8 cellular contexts compared by ENCODE assay signal in the genomic region with DNA sequence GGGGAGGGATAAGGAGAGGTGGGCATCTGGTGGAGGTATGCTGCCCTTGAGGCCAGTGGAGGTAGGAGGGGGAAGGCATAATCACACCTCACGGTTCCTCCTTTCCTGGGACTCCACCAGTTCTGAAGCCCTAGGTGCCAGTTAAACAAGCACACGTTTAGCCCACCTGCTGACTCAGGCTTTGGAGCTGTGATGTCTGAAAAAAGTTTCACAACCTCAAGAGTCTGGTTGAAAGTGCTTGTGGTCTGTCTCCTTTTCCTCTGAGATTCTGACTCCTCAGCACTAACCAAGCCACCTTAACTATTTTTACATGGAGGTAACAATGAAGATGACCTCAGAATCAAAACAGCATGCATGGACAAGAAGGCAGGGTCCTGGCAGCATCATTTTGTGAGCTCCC. TPM values are rescaled to one million over a fixed set of nuclear protein-coding genes. Genes with fewer than 3 reads are reported as not detected.
A peak's percentile ranks its signal among the peaks of the same experiment; 100 is the strongest.
DNase-seq lines count a peak whose midpoint lies in the region; ATAC-seq and TF ChIP-seq lines count a peak whose summit lies in the region.

No MANE protein-coding gene starts in this region.

- no peak overlapping the region for H3K27ac ChIP-seq in breast epithelium

- POLR2A ChIA-PET in MCF 10A (lab: Yijun Ruan, JAX) (interaction anchor here (1.3 kb wide), 1 partner anchor 27 kb away, joined by 5 read pairs; no protein-coding TSS in a partner anchor), WTC11 (lab: Charles Lee) (no interaction called here)

- TF ChIP-seq CTCF in MCF 10A (IDR thresholded peaks at IDR 0.05; ENCODE audit: unreplicated experiment) (no peak), breast epithelium (IDR thresholded peaks at IDR 0.05) (no peak), WTC11 (IDR thresholded peaks at IDR 0.05) (no peak), natural killer cell (IDR thresholded peaks at IDR 0.05) (no peak)

- H3K27me3 ChIP-seq in breast epithelium = no peaks in the 10 kb centered on the region

- ATAC-seq in HG02970 (IDR thresholded peaks at IDR 0.05; ENCODE audit: low FRiP score, unreplicated experiment) (peak; percentile 87), WTC11 (0 out of 2 replicates have a peak, but pooled peaks have one; percentile 39), natural killer cell (peak; percentile 76 to 95 (median 88))

- no peak overlapping the region for H3K4me3 Mint-ChIP-seq in MCF 10A (ENCODE audit: unreplicated experiment)
- no peak overlapping the region for H3K4me3 Mint-ChIP-seq in WTC11
- no peak overlapping the region for H3K4me3 Mint-ChIP-seq in natural killer cell

- CTCF ChIA-PET in MCF 10A (lab: Yijun Ruan, JAX) (interaction anchor here (0.6 to 1.7 kb wide), 3 partner anchors 23 to 326 kb away, joined by 4 to 10 read pairs (median 6); partner anchors contain the start of gene HPS3), WTC11 (lab: Charles Lee) (no interaction called here)

- peak; percentile 42 for DNase-seq in MCF 10A (ENCODE audit: unreplicated experiment)
- DNase-seq in breast epithelium (ENCODE audit: low spot score in 2 of 2) = no peak
- no peak for DNase-seq in WTC11 (ENCODE audit: low spot score)
- no peak for DNase-seq in natural killer cell
- no peak for DNase-seq in erythroblast (lab: John Stamatoyannopoulos, UW)
- no peak for DNase-seq in NCI-H2107 (lab: John Stamatoyannopoulos, UW)
- DNase-seq in stimulated activated naive CD4-positive, alpha-beta T cell (lab: John Stamatoyannopoulos, UW) = no peak

- no peaks in the 10 kb centered on the region for H3K27me3 Mint-ChIP-seq in MCF 10A (ENCODE audit: insufficient read depth, unreplicated experiment)
- H3K27me3 Mint-ChIP-seq in WTC11 (ENCODE audit: low read depth) = no peaks in the 10 kb centered on the region
- H3K27me3 Mint-ChIP-seq in natural killer cell (ENCODE audit: low read depth in 2 of 2) = no peaks in the 10 kb centered on the region

- H3K36me3 Mint-ChIP-seq in MCF 10A (ENCODE audit: insufficient read depth, unreplicated experiment) (peaks cover 46% of the 10 kb centered on the region), WTC11 (peaks cover 56% of the 10 kb centered on the region), natural killer cell (peaks cover 16% of the 10 kb centered on the region)

- H3K4me1 ChIP-seq in breast epithelium = no peaks in the 10 kb centered on the region

- intact Hi-C loops in MCF 10A (cut with micrococcal nuclease) = no loop called here
- intact Hi-C loops in breast epithelium (cut with DNase I; ENCODE audit: low total_unique reads) = no loop called here
- intact Hi-C loops in natural killer cell (cut with micrococcal nuclease) = no loop called here

- H3K4me1 Mint-ChIP-seq in MCF 10A (ENCODE audit: insufficient read depth, unreplicated experiment) (no peaks in the 10 kb centered on the region), WTC11 (peaks cover 13% of the 10 kb centered on the region), natural killer cell (peaks cover 18 to 20% of the 10 kb centered on the region in 2 donors)

- H3K4me3 ChIP-seq in breast epithelium = no peak overlapping the region

- H3K9me3 Mint-ChIP-seq in MCF 10A (ENCODE audit: unreplicated experiment) (no peaks in the 10 kb centered on the region), WTC11 (no peaks in the 10 kb centered on the region), natural killer cell (no peaks in the 10 kb centered on the region)

- TF ChIP-seq POLR2A in breast epithelium (IDR thresholded peaks at IDR 0.05) (no peak), erythroblast (IDR thresholded peaks at IDR 0.05; ENCODE audit: low read length) (no peak)

- no peaks in the 10 kb centered on the region for H3K36me3 ChIP-seq in breast epithelium

- no TSS peak for BruUV-seq in MCF 10A (replicated peaks; lab: Mats Ljungman, UMichigan)

- no peaks in the 10 kb centered on the region for H3K9me3 ChIP-seq in breast epithelium

- H3K27ac Mint-ChIP-seq in MCF 10A (ENCODE audit: low read depth, unreplicated experiment) = no peak overlapping the region
- peak overlapping the region; percentile 95 for H3K27ac Mint-ChIP-seq in WTC11
- peak overlapping the region; percentile 31 to 63 for H3K27ac Mint-ChIP-seq in natural killer cell

TF ChIP-seq in WTC11, 78 proteins besides CTCF, POLR2A, EP300 and RAD21:
- TF ChIP-seq, protein P1, sequence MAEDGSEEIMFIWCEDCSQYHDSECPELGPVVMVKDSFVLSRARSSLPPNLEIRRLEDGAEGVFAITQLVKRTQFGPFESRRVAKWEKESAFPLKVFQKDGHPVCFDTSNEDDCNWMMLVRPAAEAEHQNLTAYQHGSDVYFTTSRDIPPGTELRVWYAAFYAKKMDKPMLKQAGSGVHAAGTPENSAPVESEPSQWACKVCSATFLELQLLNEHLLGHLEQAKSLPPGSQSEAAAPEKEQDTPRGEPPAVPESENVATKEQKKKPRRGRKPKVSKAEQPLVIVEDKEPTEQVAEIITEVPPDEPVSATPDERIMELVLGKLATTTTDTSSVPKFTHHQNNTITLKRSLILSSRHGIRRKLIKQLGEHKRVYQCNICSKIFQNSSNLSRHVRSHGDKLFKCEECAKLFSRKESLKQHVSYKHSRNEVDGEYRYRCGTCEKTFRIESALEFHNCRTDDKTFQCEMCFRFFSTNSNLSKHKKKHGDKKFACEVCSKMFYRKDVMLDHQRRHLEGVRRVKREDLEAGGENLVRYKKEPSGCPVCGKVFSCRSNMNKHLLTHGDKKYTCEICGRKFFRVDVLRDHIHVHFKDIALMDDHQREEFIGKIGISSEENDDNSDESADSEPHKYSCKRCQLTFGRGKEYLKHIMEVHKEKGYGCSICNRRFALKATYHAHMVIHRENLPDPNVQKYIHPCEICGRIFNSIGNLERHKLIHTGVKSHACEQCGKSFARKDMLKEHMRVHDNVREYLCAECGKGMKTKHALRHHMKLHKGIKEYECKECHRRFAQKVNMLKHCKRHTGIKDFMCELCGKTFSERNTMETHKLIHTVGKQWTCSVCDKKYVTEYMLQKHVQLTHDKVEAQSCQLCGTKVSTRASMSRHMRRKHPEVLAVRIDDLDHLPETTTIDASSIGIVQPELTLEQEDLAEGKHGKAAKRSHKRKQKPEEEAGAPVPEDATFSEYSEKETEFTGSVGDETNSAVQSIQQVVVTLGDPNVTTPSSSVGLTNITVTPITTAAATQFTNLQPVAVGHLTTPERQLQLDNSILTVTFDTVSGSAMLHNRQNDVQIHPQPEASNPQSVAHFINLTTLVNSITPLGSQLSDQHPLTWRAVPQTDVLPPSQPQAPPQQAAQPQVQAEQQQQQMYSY (CRISPR knock-in tag; IDR thresholded peaks at IDR 0.05) = no peak
- TF ChIP-seq FOXK1 (CRISPR knock-in tag; IDR thresholded peaks at IDR 0.05) (no peak), ZNF121 (CRISPR knock-in tag; IDR thresholded peaks at IDR 0.05) (no peak), GABPB1 (CRISPR knock-in tag; IDR thresholded peaks at IDR 0.05) (no peak), ETV6 (CRISPR knock-in tag; IDR thresholded peaks at IDR 0.05) (no peak), TEAD4 (CRISPR knock-in tag; IDR thresholded peaks at IDR 0.05) (no peak)
TF ChIP-seq in WTC11: peak in this region for 0.

RNA-seq across cellular contexts. Expression of gene HPS3, which starts 23.0 kb away (rescaled TPM):
- 7.7 and 11.1 TPM in 2 replicates for total RNA-seq in MCF 10A (2022)
- total RNA-seq in breast epithelium = 10 to 100 TPM; 14.4 to 27.1 (median 26.2) TPM
- 51.3 to 59.6 TPM (median 58.7 TPM) in 3 replicates for total RNA-seq in WTC11 (2021)
- 10 to 100 TPM; 19.6 to 35.5 (median 24.7) TPM for total RNA-seq in natural killer cell
